ENCODE assay signal across 17 cellular contexts in the genomic region with DNA sequence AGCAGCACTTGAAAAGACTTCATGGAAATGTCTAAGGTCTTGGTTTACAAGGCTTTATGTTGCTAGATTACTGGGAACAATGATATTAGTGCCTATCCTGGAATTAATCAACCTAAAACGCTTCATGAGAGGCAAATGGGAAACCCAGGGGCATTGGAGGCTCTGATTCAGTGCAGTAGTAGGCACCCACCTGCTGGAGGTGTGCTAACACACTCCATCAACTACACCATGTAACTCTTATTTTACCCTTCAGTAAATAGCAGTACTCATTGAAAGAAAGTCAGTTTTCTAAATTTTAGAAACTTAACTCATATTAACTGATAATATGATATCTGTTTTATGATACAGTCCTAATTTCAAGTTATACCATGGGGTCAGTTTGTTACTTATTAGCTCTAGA. TPM values are rescaled to one million over a fixed set of nuclear protein-coding genes. Genes with fewer than 3 reads are reported as not detected.
DNase-seq lines count a peak whose midpoint lies in the region; ATAC-seq and TF ChIP-seq lines count a peak whose summit lies in the region.
"Had no signal": no experiment of that assay in that cellular context is flagged by ENCODE, and none has a peak within 500 bp of the region (broad histone marks: within the 10 kb centered on the region; RNA-seq: fewer than 3 reads in every experiment).

No MANE protein-coding gene starts in this region.

- H3K4me3 ChIP-seq in GM23338 (no peak overlapping the region), Panc1 (ENCODE audit: low read depth in 2 of 2, low read length in 2 of 2) (no peak overlapping the region), mammary epithelial cell (replicated peaks in 1 of 3; ENCODE audit: insufficient read depth in 1 of 3, low read depth in 2 of 3, low read length in 3 of 3) (no peak overlapping the region)
- H3K4me3 ChIP-seq: heart left ventricle, right atrium auricular region, vagina had no signal

- no peaks in the 10 kb centered on the region for H3K4me1 ChIP-seq in GM23338 (ENCODE audit: insufficient read depth)
- no peaks in the 10 kb centered on the region; the same call in 1 of the 2 replicates for H3K4me1 ChIP-seq in Panc1 (ENCODE audit: control insufficient read depth, insufficient read depth, low read length)
- H3K4me1 ChIP-seq in mammary epithelial cell (ENCODE audit: insufficient read depth, low read length) = no peaks in the 10 kb centered on the region
- H3K4me1 ChIP-seq: heart left ventricle, right atrium auricular region, vagina had no signal

- H2AFZ ChIP-seq in GM23338 (no peak overlapping the region), mammary epithelial cell (ENCODE audit: low read depth, low read length) (no peak overlapping the region)

- peak; percentile 51 for ATAC-seq in activated CD8-positive, alpha-beta T cell treated with anti-CD3 and anti-CD28 coated beads for 36 hours
- ATAC-seq in activated CD8-positive, alpha-beta T cell treated with anti-CD3 and anti-CD28 coated beads, Interleukin-2, amount 10 ng/mL, durations not matched to agents 7 days and 5 days = no peak
- ATAC-seq in GM23338 = peak; percentile 93
- no peak; the same call in 1 of the 2 replicates for ATAC-seq in Panc1
- peak; percentile 39 to 55 for ATAC-seq in naive thymus-derived CD8-positive, alpha-beta T cell
- ATAC-seq: heart left ventricle had no signal

- H3K36me3 ChIP-seq in GM23338 (ENCODE audit: insufficient read depth) (no peaks in the 10 kb centered on the region), Panc1 (ENCODE audit: control insufficient read depth, insufficient read depth, low read length) (no peaks in the 10 kb centered on the region), mammary epithelial cell (ENCODE audit: insufficient read depth, low read length) (no peaks in the 10 kb centered on the region)
- H3K36me3 ChIP-seq: heart left ventricle, right atrium auricular region, vagina had no signal

- H4K20me1 ChIP-seq in GM23338 (replicated peaks; ENCODE audit: insufficient read depth) (no peaks in the 10 kb centered on the region), mammary epithelial cell (ENCODE audit: insufficient read depth, low read length) (no peaks in the 10 kb centered on the region)

- H3K27me3 Mint-ChIP-seq in activated CD8-positive, alpha-beta T cell treated with anti-CD3 and anti-CD28 coated beads for 36 hours = no peaks in the 10 kb centered on the region
- no peaks in the 10 kb centered on the region for H3K27me3 Mint-ChIP-seq in activated CD8-positive, alpha-beta T cell treated with anti-CD3 and anti-CD28 coated beads, Interleukin-2, amount 10 ng/mL, durations not matched to agents 7 days and 5 days (ENCODE audit: low read depth)
- no peaks in the 10 kb centered on the region for H3K27me3 Mint-ChIP-seq in GM23338 (ENCODE audit: insufficient read depth, low read depth, poor library complexity)
- H3K27me3 Mint-ChIP-seq in naive thymus-derived CD8-positive, alpha-beta T cell = peaks cover 0 to 2% (median 0%) of the 10 kb centered on the region in 5 donors
- H3K27me3 Mint-ChIP-seq: activated CD4-positive, alpha-beta memory T cell treated with anti-CD3 and anti-CD28 coated beads for 36 hours; CD4-positive, alpha-beta memory T cell; stimulated activated naive CD8-positive, alpha-beta T cell treated with anti-CD3 and anti-CD28 coated beads, Interleukin-15, Interleukin-2, amounts not matched to agents 100 ng/mL and 50 ng/mL, for 24 hours had no signal

- dilution Hi-C loops in mammary epithelial cell (cut with HindIII; ENCODE audit: low sequenced_read_pairs) = no loop called here

- no peak overlapping the region for H3K9ac ChIP-seq in mammary epithelial cell (ENCODE audit: insufficient read depth, low read length)

- H3K27ac ChIP-seq in GM23338 (ENCODE audit: low read depth) (no peak overlapping the region), Panc1 (ENCODE audit: low read length) (no peak overlapping the region), mammary epithelial cell (ENCODE audit: insufficient read depth, low read depth, low read length) (no peak overlapping the region)
- H3K27ac ChIP-seq: heart left ventricle, right atrium auricular region, vagina had no signal

- no peaks in the 10 kb centered on the region for H3K27me3 ChIP-seq in GM23338 (ENCODE audit: insufficient read depth)
- no peaks in the 10 kb centered on the region for H3K27me3 ChIP-seq in Panc1 (ENCODE audit: control insufficient read depth, insufficient read depth, low read length)
- no peaks in the 10 kb centered on the region for H3K27me3 ChIP-seq in mammary epithelial cell (ENCODE audit: insufficient read depth, low read length)
- H3K27me3 ChIP-seq: heart left ventricle, right atrium auricular region, vagina had no signal

- no peaks in the 10 kb centered on the region for H3K79me2 ChIP-seq in GM23338 (replicated peaks; ENCODE audit: insufficient read depth)
- H3K79me2 ChIP-seq in mammary epithelial cell (ENCODE audit: insufficient read depth, low read length) = no peaks in the 10 kb centered on the region

- no peaks in the 10 kb centered on the region for H3K36me3 Mint-ChIP-seq in activated CD8-positive, alpha-beta T cell treated with anti-CD3 and anti-CD28 coated beads for 36 hours (ENCODE audit: low read depth)
- H3K36me3 Mint-ChIP-seq in activated CD8-positive, alpha-beta T cell treated with anti-CD3 and anti-CD28 coated beads, Interleukin-2, amount 10 ng/mL, durations not matched to agents 7 days and 5 days (ENCODE audit: low read depth) = no peaks in the 10 kb centered on the region
- no peaks in the 10 kb centered on the region for H3K36me3 Mint-ChIP-seq in GM23338 (ENCODE audit: low read depth)
- H3K36me3 Mint-ChIP-seq in naive thymus-derived CD8-positive, alpha-beta T cell = no peaks in the 10 kb centered on the region
- H3K36me3 Mint-ChIP-seq: activated CD4-positive, alpha-beta memory T cell treated with anti-CD3 and anti-CD28 coated beads for 36 hours; CD4-positive, alpha-beta memory T cell had no signal

- no peak overlapping the region for H3K4me2 ChIP-seq in GM23338
- no peak overlapping the region for H3K4me2 ChIP-seq in mammary epithelial cell (ENCODE audit: insufficient read depth, low read depth, low read length)

- no peaks in the 10 kb centered on the region for H3K9me2 ChIP-seq in GM23338 (ENCODE audit: insufficient read depth)

- peaks cover 3% of the 10 kb centered on the region for H3K4me1 Mint-ChIP-seq in activated CD8-positive, alpha-beta T cell treated with anti-CD3 and anti-CD28 coated beads for 36 hours (ENCODE audit: low read depth)
- no peaks in the 10 kb centered on the region for H3K4me1 Mint-ChIP-seq in activated CD8-positive, alpha-beta T cell treated with anti-CD3 and anti-CD28 coated beads, Interleukin-2, amount 10 ng/mL, durations not matched to agents 7 days and 5 days (ENCODE audit: low read depth)
- no peaks in the 10 kb centered on the region for H3K4me1 Mint-ChIP-seq in GM23338
- H3K4me1 Mint-ChIP-seq in naive thymus-derived CD8-positive, alpha-beta T cell = no peaks in the 10 kb centered on the region
- H3K4me1 Mint-ChIP-seq: CD4-positive, alpha-beta memory T cell had no signal

- no peaks in the 10 kb centered on the region for H3F3A ChIP-seq in GM23338 (replicated peaks; ENCODE audit: low read depth)

- intact Hi-C loops in activated CD8-positive, alpha-beta T cell treated with anti-CD3 and anti-CD28 coated beads for 36 hours (cut with micrococcal nuclease) = no loop called here
- intact Hi-C loops in Panc1 (cut with micrococcal nuclease; ENCODE audit: unreplicated experiment) (no loop called here), mammary epithelial cell (cut with micrococcal nuclease) (no loop called here)

- DNase-seq in activated CD8-positive, alpha-beta T cell treated with anti-CD3 and anti-CD28 coated beads for 36 hours = peak; percentile 15
- DNase-seq in activated CD8-positive, alpha-beta T cell treated with anti-CD3 and anti-CD28 coated beads, Interleukin-2, amount 10 ng/mL, durations not matched to agents 7 days and 5 days = no peak
- no peak for DNase-seq in GM23338 (ENCODE audit: low spot score)
- no peak for DNase-seq in Panc1 (ENCODE audit: low read depth, low spot score)
- DNase-seq in naive thymus-derived CD8-positive, alpha-beta T cell = no peak
- no peak for DNase-seq in NCI-H774 (lab: John Stamatoyannopoulos, UW)
- no peak for DNase-seq in mammary epithelial cell
- DNase-seq in HuH-7 (ENCODE audit: low spot score) = no peak
- DNase-seq: ACHN; activated CD4-positive, alpha-beta memory T cell treated with anti-CD3 and anti-CD28 coated beads for 36 hours; CD4-positive, alpha-beta memory T cell; heart left ventricle; NCI-H1092 treated with DMSO at 0.1 percent for 48 hours; NCI-H2227 treated with DMSO at 0.1 percent for 48 hours had no signal

- in situ Hi-C loops in Panc1 (cut with HindIII; ENCODE audit: low pct_unique_long_range_greater_than_20kb, low sequenced_read_pairs) = no loop called here
- in situ Hi-C loops in mammary epithelial cell (cut with MboI; ENCODE audit: low sequenced_read_pairs in 2 of 2) = no loop called here

- no peak for TF ChIP-seq CTCF in activated CD8-positive, alpha-beta T cell treated with anti-CD3 and anti-CD28 coated beads for 36 hours (IDR thresholded peaks at IDR 0.05)
- TF ChIP-seq CTCF in GM23338 (conservative IDR thresholded peaks at IDR 0.05; ENCODE audit: low read depth in 2 of 2) (peak; percentile 53 to 66), Panc1 (IDR thresholded peaks at IDR 0.05) (peak; percentile 28; the same call in 1 of the 2 replicates), mammary epithelial cell (conservative IDR thresholded peaks at IDR 0.05 in 1 of 2, IDR thresholded peaks at IDR 0.05 in 1 of 2; ENCODE audit: extremely low read depth in 1 of 2, insufficient read depth in 1 of 2, low read depth in 1 of 2, low read length in 2 of 2) (peak in 1 of 2 donors; percentile 38)

- POLR2A ChIA-PET in activated CD8-positive, alpha-beta T cell treated with anti-CD3 and anti-CD28 coated beads for 36 hours (lab: Charles Lee) = no interaction called here
- POLR2A ChIA-PET in activated CD8-positive, alpha-beta T cell treated with anti-CD3 and anti-CD28 coated beads, Interleukin-2, amount 10 ng/mL, durations not matched to agents 7 days and 5 days (lab: Charles Lee) = no interaction called here
- POLR2A ChIA-PET in Panc1 (lab: Charles Lee) = no interaction called here
- POLR2A ChIA-PET in naive thymus-derived CD8-positive, alpha-beta T cell (lab: Charles Lee) = interaction anchor here (0.6 to 1.5 kb wide), 2 partner anchors 69 to 1073 kb away, joined by 3 to 4 read pairs; partner anchors contain the start of genes HOXD9 and NFE2L2

- CTCF ChIA-PET in activated CD8-positive, alpha-beta T cell treated with anti-CD3 and anti-CD28 coated beads for 36 hours (lab: Charles Lee) = interaction anchor here (0.9 to 5.8 kb wide), 5 partner anchors 11 to 140 kb away, joined by 3 to 48 read pairs (median 4); no protein-coding TSS in a partner anchor
- CTCF ChIA-PET in activated CD8-positive, alpha-beta T cell treated with anti-CD3 and anti-CD28 coated beads, Interleukin-2, amount 10 ng/mL, durations not matched to agents 7 days and 5 days (lab: Charles Lee) = interaction anchor here (0.7 to 1.5 kb wide), 4 partner anchors 7 to 140 kb away, joined by 3 to 4 read pairs (median 3); no protein-coding TSS in a partner anchor
- CTCF ChIA-PET in Panc1 (lab: Charles Lee) (no interaction called here), mammary epithelial cell (lab: Charles Lee; ENCODE audit: low non-redundant PET) (interaction anchor here (0.7 kb wide), 2 partner anchors 11 to 219 kb away, joined by 3 read pairs; no protein-coding TSS in a partner anchor)

- 90% methylated on average over 1 of the region's 1 CpG for WGBS in mammary epithelial cell (ENCODE audit: low coverage, missing lambda C conversion rate)

- no peak overlapping the region for H3K27ac Mint-ChIP-seq in activated CD8-positive, alpha-beta T cell treated with anti-CD3 and anti-CD28 coated beads for 36 hours
- no peak overlapping the region for H3K27ac Mint-ChIP-seq in activated CD8-positive, alpha-beta T cell treated with anti-CD3 and anti-CD28 coated beads, Interleukin-2, amount 10 ng/mL, durations not matched to agents 7 days and 5 days
- no peak overlapping the region for H3K27ac Mint-ChIP-seq in GM23338
- no peak overlapping the region for H3K27ac Mint-ChIP-seq in naive thymus-derived CD8-positive, alpha-beta T cell
- H3K27ac Mint-ChIP-seq: activated CD4-positive, alpha-beta memory T cell treated with anti-CD3 and anti-CD28 coated beads for 36 hours; stimulated activated naive CD8-positive, alpha-beta T cell treated with anti-CD3 and anti-CD28 coated beads, Interleukin-15, Interleukin-2, amounts not matched to agents 100 ng/mL and 50 ng/mL, for 24 hours had no signal

- no peaks in the 10 kb centered on the region for H3K9me3 Mint-ChIP-seq in activated CD8-positive, alpha-beta T cell treated with anti-CD3 and anti-CD28 coated beads for 36 hours
- H3K9me3 Mint-ChIP-seq in activated CD8-positive, alpha-beta T cell treated with anti-CD3 and anti-CD28 coated beads, Interleukin-2, amount 10 ng/mL, durations not matched to agents 7 days and 5 days (ENCODE audit: insufficient read depth) = no peaks in the 10 kb centered on the region
- no peaks in the 10 kb centered on the region for H3K9me3 Mint-ChIP-seq in GM23338
- no peaks in the 10 kb centered on the region for H3K9me3 Mint-ChIP-seq in naive thymus-derived CD8-positive, alpha-beta T cell
- H3K9me3 Mint-ChIP-seq: activated CD4-positive, alpha-beta memory T cell treated with anti-CD3 and anti-CD28 coated beads for 36 hours; CD4-positive, alpha-beta memory T cell; stimulated activated naive CD8-positive, alpha-beta T cell treated with anti-CD3 and anti-CD28 coated beads, Interleukin-15, Interleukin-2, amounts not matched to agents 100 ng/mL and 50 ng/mL, for 24 hours had no signal

- H3K9me3 ChIP-seq in Panc1 (ENCODE audit: control insufficient read depth, insufficient read depth, low read depth, low read length) (no peaks in the 10 kb centered on the region), mammary epithelial cell (replicated peaks; ENCODE audit: insufficient read depth, low read length) (no peaks in the 10 kb centered on the region)
- H3K9me3 ChIP-seq: heart left ventricle, right atrium auricular region, vagina had no signal

- H3K4me3 Mint-ChIP-seq in activated CD8-positive, alpha-beta T cell treated with anti-CD3 and anti-CD28 coated beads for 36 hours = no peak overlapping the region
- no peak overlapping the region for H3K4me3 Mint-ChIP-seq in activated CD8-positive, alpha-beta T cell treated with anti-CD3 and anti-CD28 coated beads, Interleukin-2, amount 10 ng/mL, durations not matched to agents 7 days and 5 days
- no peak overlapping the region for H3K4me3 Mint-ChIP-seq in GM23338
- H3K4me3 Mint-ChIP-seq in naive thymus-derived CD8-positive, alpha-beta T cell = no peak overlapping the region
- H3K4me3 Mint-ChIP-seq: activated CD4-positive, alpha-beta memory T cell treated with anti-CD3 and anti-CD28 coated beads for 36 hours; CD4-positive, alpha-beta memory T cell; stimulated activated naive CD8-positive, alpha-beta T cell treated with anti-CD3 and anti-CD28 coated beads, Interleukin-15, Interleukin-2, amounts not matched to agents 100 ng/mL and 50 ng/mL, for 24 hours had no signal

- BruUV-seq in Panc1 (replicated peaks; lab: Mats Ljungman, UMichigan) = no TSS peak
- BruUV-seq in mammary epithelial cell (replicated peaks; lab: Mats Ljungman, UMichigan) = no TSS peak

RNA-seq across cellular contexts. Expression of gene HNRNPA3, which starts 17.4 kb away (rescaled TPM):
- total RNA-seq in activated CD8-positive, alpha-beta T cell treated with anti-CD3 and anti-CD28 coated beads for 36 hours = 100 to 1,000 TPM; 292 to 308 TPM
- total RNA-seq in activated CD8-positive, alpha-beta T cell treated with anti-CD3 and anti-CD28 coated beads, Interleukin-2, amount 10 ng/mL, durations not matched to agents 7 days and 5 days = 100 to 1,000 TPM; 329 to 350 TPM
- 151 and 158 TPM in 2 replicates for total RNA-seq in GM23338 (2014; rRNA removed; shearing (Covaris generic))
- polyA plus RNA-seq in GM23338 (2016; fragmentation: Nextera tagmentation; extraction: Ambion mirVana) = 290 and 376 TPM in 2 replicates
- 228 TPM for total RNA-seq in Panc1 (2021; ENCODE audit: unreplicated experiment)
- polyA plus RNA-seq in Panc1 (2012; ENCODE audit: insufficient read length) = 326 TPM
- 100 to 1,000 TPM; 156 to 158 TPM for total RNA-seq in naive thymus-derived CD8-positive, alpha-beta T cell
- 10 to 100 TPM; 47.6 to 56.6 (median 52.1) TPM for polyA plus RNA-seq in naive thymus-derived CD8-positive, alpha-beta T cell
- total RNA-seq in mammary epithelial cell = 100 to 1,000 TPM in 1 of 2 donors, 10 to 100 TPM in 1; 18.2 to 196 TPM
- 59.9 TPM for polyA plus RNA-seq in mammary epithelial cell
- 29.6 TPM for polyA minus RNA-seq in mammary epithelial cell

Comparison
In these comparisons a context has a peak if more than half of its experiments do, and no peak if none do; other contexts are left out.
1. ATAC-seq: peak in activated CD8-positive, alpha-beta T cell treated with anti-CD3 and anti-CD28 coated beads for 36 hours (single experiment), GM23338 (single experiment) and naive thymus-derived CD8-positive, alpha-beta T cell (2 of 2); none in activated CD8-positive, alpha-beta T cell treated with anti-CD3 and anti-CD28 coated beads, Interleukin-2, amount 10 ng/mL, durations not matched to agents 7 days and 5 days (single experiment) and Panc1 (single experiment).